Comparison of ENCODE assay signal across 1 cellular context in the genomic region with DNA sequence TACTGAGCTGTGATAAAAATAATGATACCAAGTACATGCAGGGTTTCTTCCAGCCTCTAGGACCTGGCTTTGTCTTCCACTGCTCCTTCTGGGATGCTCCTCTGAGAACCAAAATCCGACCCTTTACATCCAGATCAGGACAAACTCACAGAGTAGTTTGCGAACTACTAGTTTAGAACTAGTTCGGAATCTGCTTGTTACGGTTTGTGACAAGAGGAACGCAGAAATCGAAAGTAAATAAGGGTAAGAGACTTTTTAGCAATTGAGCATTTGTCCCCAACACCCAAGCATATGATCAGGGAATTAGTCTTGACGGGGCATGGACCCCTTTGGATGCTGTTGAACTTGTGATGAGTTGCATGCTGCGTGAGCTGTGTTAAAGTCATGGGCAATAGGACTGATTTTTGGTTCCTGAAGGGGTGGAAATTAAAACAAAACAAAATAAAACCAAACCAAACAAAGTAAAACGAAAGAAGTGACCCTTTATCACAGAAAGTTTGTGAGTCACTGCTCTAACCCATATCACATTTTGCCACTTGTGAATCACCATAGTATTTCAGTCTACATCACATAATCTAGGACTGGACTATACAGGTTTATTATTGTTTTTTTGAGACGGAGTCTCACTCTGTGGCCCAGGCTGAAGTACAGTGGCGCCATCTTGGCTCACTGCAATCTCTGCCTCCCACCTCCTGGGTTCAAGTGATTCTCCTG.
TF ChIP-seq lines count a peak whose summit lies in the region.

No MANE protein-coding gene starts in this region.

TF ChIP-seq in GM23338, 12 proteins besides CTCF, POLR2A, EP300 and RAD21 (continued from another document):
- TF ChIP-seq, protein P1, sequence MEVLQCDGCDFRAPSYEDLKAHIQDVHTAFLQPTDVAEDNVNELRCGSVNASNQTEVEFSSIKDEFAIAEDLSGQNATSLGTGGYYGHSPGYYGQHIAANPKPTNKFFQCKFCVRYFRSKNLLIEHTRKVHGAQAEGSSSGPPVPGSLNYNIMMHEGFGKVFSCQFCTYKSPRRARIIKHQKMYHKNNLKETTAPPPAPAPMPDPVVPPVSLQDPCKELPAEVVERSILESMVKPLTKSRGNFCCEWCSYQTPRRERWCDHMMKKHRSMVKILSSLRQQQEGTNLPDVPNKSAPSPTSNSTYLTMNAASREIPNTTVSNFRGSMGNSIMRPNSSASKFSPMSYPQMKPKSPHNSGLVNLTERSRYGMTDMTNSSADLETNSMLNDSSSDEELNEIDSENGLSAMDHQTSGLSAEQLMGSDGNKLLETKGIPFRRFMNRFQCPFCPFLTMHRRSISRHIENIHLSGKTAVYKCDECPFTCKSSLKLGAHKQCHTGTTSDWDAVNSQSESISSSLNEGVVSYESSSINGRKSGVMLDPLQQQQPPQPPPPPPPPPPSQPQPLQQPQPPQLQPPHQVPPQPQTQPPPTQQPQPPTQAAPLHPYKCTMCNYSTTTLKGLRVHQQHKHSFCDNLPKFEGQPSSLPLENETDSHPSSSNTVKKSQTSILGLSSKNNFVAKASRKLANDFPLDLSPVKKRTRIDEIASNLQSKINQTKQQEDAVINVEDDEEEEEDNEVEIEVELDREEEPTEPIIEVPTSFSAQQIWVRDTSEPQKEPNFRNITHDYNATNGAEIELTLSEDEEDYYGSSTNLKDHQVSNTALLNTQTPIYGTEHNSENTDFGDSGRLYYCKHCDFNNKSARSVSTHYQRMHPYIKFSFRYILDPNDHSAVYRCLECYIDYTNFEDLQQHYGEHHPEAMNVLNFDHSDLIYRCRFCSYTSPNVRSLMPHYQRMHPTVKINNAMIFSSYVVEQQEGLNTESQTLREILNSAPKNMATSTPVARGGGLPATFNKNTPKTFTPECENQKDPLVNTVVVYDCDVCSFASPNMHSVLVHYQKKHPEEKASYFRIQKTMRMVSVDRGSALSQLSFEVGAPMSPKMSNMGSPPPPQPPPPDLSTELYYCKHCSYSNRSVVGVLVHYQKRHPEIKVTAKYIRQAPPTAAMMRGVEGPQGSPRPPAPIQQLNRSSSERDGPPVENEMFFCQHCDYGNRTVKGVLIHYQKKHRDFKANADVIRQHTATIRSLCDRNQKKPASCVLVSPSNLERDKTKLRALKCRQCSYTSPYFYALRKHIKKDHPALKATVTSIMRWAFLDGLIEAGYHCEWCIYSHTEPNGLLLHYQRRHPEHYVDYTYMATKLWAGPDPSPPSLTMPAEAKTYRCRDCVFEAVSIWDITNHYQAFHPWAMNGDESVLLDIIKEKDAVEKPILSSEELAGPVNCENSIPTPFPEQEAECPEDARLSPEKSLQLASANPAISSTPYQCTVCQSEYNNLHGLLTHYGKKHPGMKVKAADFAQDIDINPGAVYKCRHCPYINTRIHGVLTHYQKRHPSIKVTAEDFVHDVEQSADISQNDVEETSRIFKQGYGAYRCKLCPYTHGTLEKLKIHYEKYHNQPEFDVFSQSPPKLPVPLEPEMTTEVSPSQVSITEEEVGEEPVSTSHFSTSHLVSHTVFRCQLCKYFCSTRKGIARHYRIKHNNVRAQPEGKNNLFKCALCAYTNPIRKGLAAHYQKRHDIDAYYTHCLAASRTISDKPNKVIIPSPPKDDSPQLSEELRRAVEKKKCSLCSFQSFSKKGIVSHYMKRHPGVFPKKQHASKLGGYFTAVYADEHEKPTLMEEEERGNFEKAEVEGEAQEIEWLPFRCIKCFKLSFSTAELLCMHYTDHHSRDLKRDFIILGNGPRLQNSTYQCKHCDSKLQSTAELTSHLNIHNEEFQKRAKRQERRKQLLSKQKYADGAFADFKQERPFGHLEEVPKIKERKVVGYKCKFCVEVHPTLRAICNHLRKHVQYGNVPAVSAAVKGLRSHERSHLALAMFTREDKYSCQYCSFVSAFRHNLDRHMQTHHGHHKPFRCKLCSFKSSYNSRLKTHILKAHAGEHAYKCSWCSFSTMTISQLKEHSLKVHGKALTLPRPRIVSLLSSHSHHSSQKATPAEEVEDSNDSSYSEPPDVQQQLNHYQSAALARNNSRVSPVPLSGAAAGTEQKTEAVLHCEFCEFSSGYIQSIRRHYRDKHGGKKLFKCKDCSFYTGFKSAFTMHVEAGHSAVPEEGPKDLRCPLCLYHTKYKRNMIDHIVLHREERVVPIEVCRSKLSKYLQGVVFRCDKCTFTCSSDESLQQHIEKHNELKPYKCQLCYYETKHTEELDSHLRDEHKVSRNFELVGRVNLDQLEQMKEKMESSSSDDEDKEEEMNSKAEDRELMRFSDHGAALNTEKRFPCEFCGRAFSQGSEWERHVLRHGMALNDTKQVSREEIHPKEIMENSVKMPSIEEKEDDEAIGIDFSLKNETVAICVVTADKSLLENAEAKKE (CRISPR knock-in tag; IDR thresholded peaks at IDR 0.05) = no peak
- TF ChIP-seq NANOG (IDR thresholded peaks at IDR 0.05; ENCODE audit: borderline replicate concordance) = no peak
- TF ChIP-seq, protein P2, sequence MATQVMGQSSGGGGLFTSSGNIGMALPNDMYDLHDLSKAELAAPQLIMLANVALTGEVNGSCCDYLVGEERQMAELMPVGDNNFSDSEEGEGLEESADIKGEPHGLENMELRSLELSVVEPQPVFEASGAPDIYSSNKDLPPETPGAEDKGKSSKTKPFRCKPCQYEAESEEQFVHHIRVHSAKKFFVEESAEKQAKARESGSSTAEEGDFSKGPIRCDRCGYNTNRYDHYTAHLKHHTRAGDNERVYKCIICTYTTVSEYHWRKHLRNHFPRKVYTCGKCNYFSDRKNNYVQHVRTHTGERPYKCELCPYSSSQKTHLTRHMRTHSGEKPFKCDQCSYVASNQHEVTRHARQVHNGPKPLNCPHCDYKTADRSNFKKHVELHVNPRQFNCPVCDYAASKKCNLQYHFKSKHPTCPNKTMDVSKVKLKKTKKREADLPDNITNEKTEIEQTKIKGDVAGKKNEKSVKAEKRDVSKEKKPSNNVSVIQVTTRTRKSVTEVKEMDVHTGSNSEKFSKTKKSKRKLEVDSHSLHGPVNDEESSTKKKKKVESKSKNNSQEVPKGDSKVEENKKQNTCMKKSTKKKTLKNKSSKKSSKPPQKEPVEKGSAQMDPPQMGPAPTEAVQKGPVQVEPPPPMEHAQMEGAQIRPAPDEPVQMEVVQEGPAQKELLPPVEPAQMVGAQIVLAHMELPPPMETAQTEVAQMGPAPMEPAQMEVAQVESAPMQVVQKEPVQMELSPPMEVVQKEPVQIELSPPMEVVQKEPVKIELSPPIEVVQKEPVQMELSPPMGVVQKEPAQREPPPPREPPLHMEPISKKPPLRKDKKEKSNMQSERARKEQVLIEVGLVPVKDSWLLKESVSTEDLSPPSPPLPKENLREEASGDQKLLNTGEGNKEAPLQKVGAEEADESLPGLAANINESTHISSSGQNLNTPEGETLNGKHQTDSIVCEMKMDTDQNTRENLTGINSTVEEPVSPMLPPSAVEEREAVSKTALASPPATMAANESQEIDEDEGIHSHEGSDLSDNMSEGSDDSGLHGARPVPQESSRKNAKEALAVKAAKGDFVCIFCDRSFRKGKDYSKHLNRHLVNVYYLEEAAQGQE (IDR thresholded peaks at IDR 0.05; ENCODE audit: unreplicated experiment) = no peak
- no peak for TF ChIP-seq POLR2AphosphoS5 (IDR thresholded peaks at IDR 0.05; ENCODE audit: low read depth)
TF ChIP-seq in GM23338: peak in this region for 0.
